ENCODE assay signal across 6 cellular contexts in genomic region chr22:20131856-20132685, GRCh38. TPM values are rescaled to one million over a fixed set of nuclear protein-coding genes. Genes with fewer than 3 reads are reported as not detected.
DNase-seq lines count a peak whose midpoint lies in the region; ATAC-seq, FAIRE-seq and TF ChIP-seq lines count a peak whose summit lies in the region.

No MANE protein-coding gene starts in this region.

- H3K27ac Mint-ChIP-seq in natural killer cell, result no peak overlapping the region

- POLR2A ChIA-PET in K562 (lab: Yijun Ruan, JAX), result no interaction called here

- peaks cover 12% of the 10 kb centered on the region; the same call in 2 of the 3 replicates for H3K36me3 ChIP-seq in K562 (ENCODE audit: control insufficient read depth, insufficient read depth, low read length)

- BruUV-seq in K562 (replicated peaks; lab: Mats Ljungman, UMichigan), result no TSS peak

- WGBS in K562 (ENCODE audit: insufficient coverage, low coverage, missing lambda C conversion rate), result 3% methylated on average over 73 of the region's 73 CpGs

- peaks cover 0 to 28% of the 10 kb centered on the region in 2 donors for H3K4me1 Mint-ChIP-seq in natural killer cell

- H3K79me2 ChIP-seq in K562 (ENCODE audit: control insufficient read depth, insufficient read depth, low read length), result peaks cover 21% of the 10 kb centered on the region

- peak overlapping the region; percentile 74 for H3K4me3 Mint-ChIP-seq in natural killer cell

- peak overlapping the region; percentile 75 for H3K4me2 ChIP-seq in K562 (ENCODE audit: insufficient read depth, low read length)

- H3K27ac ChIP-seq in K562 (ENCODE audit: extremely low read depth, low read depth, low read length), result no peak overlapping the region

- H3K27me3 Mint-ChIP-seq in natural killer cell (ENCODE audit: low read depth in 2 of 2), result no peaks in the 10 kb centered on the region

- peak overlapping the region; percentile 54 for H2AFZ ChIP-seq in K562 (ENCODE audit: low read depth, low read length)

- no peak for TF ChIP-seq RAD21 in K562 (CRISPR knock-in tag; conservative IDR thresholded peaks at IDR 0.05 in 1 of 2, IDR thresholded peaks at IDR 0.05 in 1 of 2)

- H3K9me3 Mint-ChIP-seq in natural killer cell, result no peaks in the 10 kb centered on the region

- peaks cover 74% of the 10 kb centered on the region for H4K20me1 ChIP-seq in K562 (replicated peaks; ENCODE audit: control insufficient read depth, insufficient read depth, low read length)

- peaks cover 9% of the 10 kb centered on the region for H3K9me1 ChIP-seq in K562 (ENCODE audit: control insufficient read depth, insufficient read depth, low read length)

- intact Hi-C loops in Right ventricle myocardium inferior (cut with DNase I) (loop anchor here (5.0 kb wide), 1 partner anchor 110 kb away; the partner anchor contains the start of gene TANGO2), cardiac septum (cut with DNase I) (loop anchor here (2.0 kb wide), 1 partner anchor 115 kb away; the partner anchor contains the start of gene ARVCF), K562 (cut with micrococcal nuclease) (no loop called here), natural killer cell (cut with micrococcal nuclease) (loop anchor here (2.0 kb wide), 1 partner anchor 15 kb away; the partner anchor contains the start of genes RANBP1 and TRMT2A)

- TF ChIP-seq EP300 in K562 (IDR thresholded peaks at IDR 0.05; ENCODE audit: low read length), result no peak

- peak overlapping the region; percentile 62 for H3K4me3 ChIP-seq in K562

- H3K9ac ChIP-seq in K562 (ENCODE audit: insufficient read depth in 1 of 2, low read depth in 2 of 2, low read length in 2 of 2), result peak overlapping the region; percentile 38 to 92

- no peak for TF ChIP-seq CTCF in K562 (IDR thresholded peaks at IDR 0.05 in 2 of 3, conservative IDR thresholded peaks at IDR 0.05 in 1 of 3; ENCODE audit: insufficient read depth in 2 of 3, low read depth in 1 of 3, low read length in 3 of 3)
- TF ChIP-seq CTCF in natural killer cell (IDR thresholded peaks at IDR 0.05), result no peak

- H3K4me1 ChIP-seq in K562 (replicated peaks in 1 of 2; ENCODE audit: control insufficient read depth in 2 of 2, insufficient read depth in 2 of 2, low read length in 2 of 2), result peaks cover 11 to 84% of the 10 kb centered on the region in 2 experiments

- in situ Hi-C loops in K562 (cut with MboI), result no loop called here

- H3K27me3 ChIP-seq in K562 (ENCODE audit: control insufficient read depth in 2 of 2, insufficient read depth in 2 of 2, low read length in 2 of 2), result no peaks in the 10 kb centered on the region

- ATAC-seq in Right ventricle myocardium inferior (no peak), K562 (0 out of 3 replicates have a peak, but pooled peaks have one; percentile 0), natural killer cell (peak; percentile 2 to 23 (median 22)), HG02884 (IDR thresholded peaks at IDR 0.05; ENCODE audit: unreplicated experiment) (no peak), HG03095 (IDR thresholded peaks at IDR 0.05; ENCODE audit: unreplicated experiment) (no peak)

- no peak for TF ChIP-seq POLR2A in K562 (conservative IDR thresholded peaks at IDR 0.05)

- FAIRE-seq in K562 (lab: Jason Lieb, UNC), result no peak

- no peaks in the 10 kb centered on the region for H3K36me3 Mint-ChIP-seq in natural killer cell

- CTCF ChIA-PET in K562 (lab: Yijun Ruan, JAX; ENCODE audit: low intra/inter-chr PET ratio), result interaction anchor here (5.8 kb wide), 1 partner anchor 161 kb away, joined by 80 read pairs; no protein-coding TSS in a partner anchor

- H3K9me3 ChIP-seq in K562 (replicated peaks; ENCODE audit: control insufficient read depth, insufficient read depth, low read depth, low read length), result no peaks in the 10 kb centered on the region

- DNase-seq in Right ventricle myocardium inferior (ENCODE audit: missing footprints) (peak; percentile 84), cardiac septum (ENCODE audit: low spot score) (no peak), K562 (ENCODE audit: extremely low read depth in 1 of 4, low spot score in 3 of 4) (peak; percentile 59 to 88 (median 76)), natural killer cell (no peak)

RNA-seq across cellular contexts. Expression of gene ZDHHC8, which starts 0.5 kb away (rescaled TPM):
- total RNA-seq in Right ventricle myocardium inferior (44.4 TPM), cardiac septum (43.4 TPM), K562 (2014; rRNA removed) (16.4 and 27.9 TPM in 2 replicates), K562 (2014; rRNA removed; fragmentation: Illumina TruSeq; extraction: Trizol) (4.5 and 7.5 TPM in 2 replicates), K562 (2015; rRNA removed; fragmentation: Illumina TruSeq; extraction: Trizol) (9.8 and 11.3 TPM in 2 replicates), K562 (2021) (99.5 and 109 TPM in 2 replicates), natural killer cell (10 to 100 TPM; 64.0 to 75.6 (median 65.3) TPM)
- 77.3 and 229 TPM in 2 replicates for total RNA-seq in K562 (2011; cell fraction: chromatin; rRNA removed; ENCODE audit: low replicate concordance)
- 110 and 113 TPM in 2 replicates for total RNA-seq in K562 (2011; cell fraction: nucleolus; rRNA removed)
- total RNA-seq in K562 (2011; cell fraction: nucleoplasm; rRNA removed), result 89.5 and 103 TPM in 2 replicates
- polyA plus RNA-seq in K562 (2011; rRNA removed) (21.3 and 39.4 TPM in 2 replicates), K562 (2014; fragmentation: Illumina TruSeq; extraction: Trizol) (34.6 and 58.2 TPM in 2 replicates), K562 (2014; fragmentation: Nextera tagmentation; extraction: Ambion mirVana) (under 1 TPM; 0.04 to 0.15 TPM), K562 (2014; rRNA removed) (74.5 and 108 TPM in 2 replicates)
- 30.5 and 34.1 TPM in 2 replicates for polyA plus RNA-seq in K562 (2011; cell fraction: cytosol; rRNA removed)
- 388 and 500 TPM in 2 replicates for polyA plus RNA-seq in K562 (2011; cell fraction: nucleus; rRNA removed)
- polyA plus RNA-seq in K562 (2012), result 47.3 and 69.3 TPM in 2 replicates
- polyA minus RNA-seq in K562 (2011; rRNA and poly(A)+ RNA removed), result 5.1 and 6.4 TPM in 2 replicates
- polyA minus RNA-seq in K562 (2011; cell fraction: cytosol; rRNA and poly(A)+ RNA removed), result 26.3 and 42.5 TPM in 2 replicates
- polyA minus RNA-seq in K562 (2011; cell fraction: nucleus; rRNA and poly(A)+ RNA removed), result 38.9 and 55.3 TPM in 2 replicates

RNA-seq across cellular contexts. Expression of gene TRMT2A, which starts 15.0 kb away (rescaled TPM):
- total RNA-seq in Right ventricle myocardium inferior, result 24.5 TPM
- 24.0 TPM for total RNA-seq in cardiac septum
- total RNA-seq in K562 (2011; cell fraction: chromatin; rRNA removed; ENCODE audit: low replicate concordance), result 249 and 785 TPM in 2 replicates
- total RNA-seq in K562 (2011; cell fraction: nucleolus; rRNA removed), result 623 and 778 TPM in 2 replicates
- 344 and 378 TPM in 2 replicates for total RNA-seq in K562 (2011; cell fraction: nucleoplasm; rRNA removed)
- 203 and 254 TPM in 2 replicates for total RNA-seq in K562 (2014; rRNA removed)
- 31.5 and 47.4 TPM in 2 replicates for total RNA-seq in K562 (2014; rRNA removed; fragmentation: Illumina TruSeq; extraction: Trizol)
- total RNA-seq in K562 (2015; rRNA removed; fragmentation: Illumina TruSeq; extraction: Trizol), result 151 and 170 TPM in 2 replicates
- total RNA-seq in K562 (2021), result 222 and 242 TPM in 2 replicates
- polyA plus RNA-seq in K562 (2011; rRNA removed), result 102 and 189 TPM in 2 replicates
- 155 and 253 TPM in 2 replicates for polyA plus RNA-seq in K562 (2011; cell fraction: cytosol; rRNA removed)
- 1,476 and 1,701 TPM in 2 replicates for polyA plus RNA-seq in K562 (2011; cell fraction: nucleus; rRNA removed)
- polyA plus RNA-seq in K562 (2012), result 173 and 189 TPM in 2 replicates
- polyA plus RNA-seq in K562 (2014; fragmentation: Illumina TruSeq; extraction: Trizol), result 140 and 177 TPM in 2 replicates
- polyA plus RNA-seq in K562 (2014; fragmentation: Nextera tagmentation; extraction: Ambion mirVana), result 1 to 10 TPM; 1.6 to 6.6 TPM
- 258 and 265 TPM in 2 replicates for polyA plus RNA-seq in K562 (2014; rRNA removed)
- 57.9 and 72.9 TPM in 2 replicates for polyA minus RNA-seq in K562 (2011; rRNA and poly(A)+ RNA removed)
- 87.3 and 128 TPM in 2 replicates for polyA minus RNA-seq in K562 (2011; cell fraction: cytosol; rRNA and poly(A)+ RNA removed)
- 286 and 369 TPM in 2 replicates for polyA minus RNA-seq in K562 (2011; cell fraction: nucleus; rRNA and poly(A)+ RNA removed)
- total RNA-seq in natural killer cell, result 100 to 1,000 TPM in 1 of 3 donors, 10 to 100 TPM in 2; 86.4 to 104 (median 86.5) TPM

RNA-seq across cellular contexts. Expression of gene RANBP1, which starts 16.2 kb away (rescaled TPM):
- 42.7 TPM for total RNA-seq in Right ventricle myocardium inferior
- total RNA-seq in cardiac septum, result 45.9 TPM
- 525 and 801 TPM in 2 replicates for total RNA-seq in K562 (2011; cell fraction: chromatin; rRNA removed; ENCODE audit: low replicate concordance)
- 523 and 591 TPM in 2 replicates for total RNA-seq in K562 (2011; cell fraction: nucleolus; rRNA removed)
- 545 and 554 TPM in 2 replicates for total RNA-seq in K562 (2011; cell fraction: nucleoplasm; rRNA removed)
- total RNA-seq in K562 (2014; rRNA removed), result 2,045 and 2,260 TPM in 2 replicates
- total RNA-seq in K562 (2014; rRNA removed; fragmentation: Illumina TruSeq; extraction: Trizol), result 1,191 and 1,409 TPM in 2 replicates
- total RNA-seq in K562 (2015; rRNA removed; fragmentation: Illumina TruSeq; extraction: Trizol), result 1,591 and 1,659 TPM in 2 replicates
- total RNA-seq in K562 (2021), result 1,289 and 1,311 TPM in 2 replicates
- 1,082 and 1,351 TPM in 2 replicates for polyA plus RNA-seq in K562 (2011; rRNA removed)
- polyA plus RNA-seq in K562 (2011; cell fraction: cytosol; rRNA removed), result 950 and 1,655 TPM in 2 replicates
- 1,008 and 1,512 TPM in 2 replicates for polyA plus RNA-seq in K562 (2011; cell fraction: nucleus; rRNA removed)
- 795 and 1,074 TPM in 2 replicates for polyA plus RNA-seq in K562 (2012)
- polyA plus RNA-seq in K562 (2014; fragmentation: Illumina TruSeq; extraction: Trizol), result 1,518 and 1,621 TPM in 2 replicates
- 100 to 1,000 TPM; 162 to 207 TPM for polyA plus RNA-seq in K562 (2014; fragmentation: Nextera tagmentation; extraction: Ambion mirVana)
- 2,237 and 2,891 TPM in 2 replicates for polyA plus RNA-seq in K562 (2014; rRNA removed)
- polyA minus RNA-seq in K562 (2011; rRNA and poly(A)+ RNA removed), result 896 and 959 TPM in 2 replicates
- polyA minus RNA-seq in K562 (2011; cell fraction: cytosol; rRNA and poly(A)+ RNA removed), result 618 and 835 TPM in 2 replicates
- polyA minus RNA-seq in K562 (2011; cell fraction: nucleus; rRNA and poly(A)+ RNA removed), result 183 and 414 TPM in 2 replicates
- 10 to 100 TPM; 54.0 to 61.0 (median 56.3) TPM for total RNA-seq in natural killer cell

RNA-seq across cellular contexts. Expression of gene CCDC188, which starts 18.8 kb away (rescaled TPM):
- total RNA-seq in Right ventricle myocardium inferior (0.32 TPM), cardiac septum (0.67 TPM), K562 (2014; rRNA removed) (not detected in 2 replicates), K562 (2014; rRNA removed; fragmentation: Illumina TruSeq; extraction: Trizol) (not detected in 2 replicates), K562 (2015; rRNA removed; fragmentation: Illumina TruSeq; extraction: Trizol) (not detected in 2 replicates), K562 (2021) (not detected in 2 replicates), natural killer cell (under 1 TPM in 1 of 3 donors, not detected in 2; 0.64 TPM)
- not detected in 2 replicates for total RNA-seq in K562 (2011; cell fraction: chromatin; rRNA removed; ENCODE audit: low replicate concordance)
- not detected in 2 replicates for total RNA-seq in K562 (2011; cell fraction: nucleolus; rRNA removed)
- not detected in 2 replicates for total RNA-seq in K562 (2011; cell fraction: nucleoplasm; rRNA removed)
- polyA plus RNA-seq in K562 (2011; rRNA removed) (not detected in 2 replicates), K562 (2014; fragmentation: Illumina TruSeq; extraction: Trizol) (not detected in 2 replicates), K562 (2014; fragmentation: Nextera tagmentation; extraction: Ambion mirVana) (not detected), K562 (2014; rRNA removed) (not detected in 2 replicates)
- polyA plus RNA-seq in K562 (2011; cell fraction: cytosol; rRNA removed), result not detected in 2 replicates
- not detected in 2 replicates for polyA plus RNA-seq in K562 (2011; cell fraction: nucleus; rRNA removed)
- polyA plus RNA-seq in K562 (2012), result 0.26 TPM in 1 of 2 replicates, not detected in the other
- not detected in 2 replicates for polyA minus RNA-seq in K562 (2011; rRNA and poly(A)+ RNA removed)
- not detected in 2 replicates for polyA minus RNA-seq in K562 (2011; cell fraction: cytosol; rRNA and poly(A)+ RNA removed)
- not detected in 2 replicates for polyA minus RNA-seq in K562 (2011; cell fraction: nucleus; rRNA and poly(A)+ RNA removed)

RNA-seq across cellular contexts. Expression of gene DGCR8, which starts 52.0 kb away (rescaled TPM):
- total RNA-seq in Right ventricle myocardium inferior (18.0 TPM), cardiac septum (19.1 TPM), K562 (2014; rRNA removed) (107 and 108 TPM in 2 replicates), K562 (2014; rRNA removed; fragmentation: Illumina TruSeq; extraction: Trizol) (43.7 and 49.4 TPM in 2 replicates), K562 (2015; rRNA removed; fragmentation: Illumina TruSeq; extraction: Trizol) (80.1 and 81.2 TPM in 2 replicates), K562 (2021) (116 and 119 TPM in 2 replicates), natural killer cell (10 to 100 TPM; 45.3 to 64.7 (median 64.0) TPM)
- 638 and 1,105 TPM in 2 replicates for total RNA-seq in K562 (2011; cell fraction: chromatin; rRNA removed; ENCODE audit: low replicate concordance)
- 550 and 577 TPM in 2 replicates for total RNA-seq in K562 (2011; cell fraction: nucleolus; rRNA removed)
- 502 and 511 TPM in 2 replicates for total RNA-seq in K562 (2011; cell fraction: nucleoplasm; rRNA removed)
- polyA plus RNA-seq in K562 (2011; rRNA removed) (81.8 and 155 TPM in 2 replicates), K562 (2014; fragmentation: Illumina TruSeq; extraction: Trizol) (70.4 and 75.0 TPM in 2 replicates), K562 (2014; fragmentation: Nextera tagmentation; extraction: Ambion mirVana) (1 to 10 TPM; 5.9 to 7.7 TPM), K562 (2014; rRNA removed) (135 and 144 TPM in 2 replicates)
- 51.2 and 92.7 TPM in 2 replicates for polyA plus RNA-seq in K562 (2011; cell fraction: cytosol; rRNA removed)
- 1,167 and 1,418 TPM in 2 replicates for polyA plus RNA-seq in K562 (2011; cell fraction: nucleus; rRNA removed)
- polyA plus RNA-seq in K562 (2012), result 76.7 and 85.3 TPM in 2 replicates
- polyA minus RNA-seq in K562 (2011; rRNA and poly(A)+ RNA removed), result 62.1 and 82.0 TPM in 2 replicates
- polyA minus RNA-seq in K562 (2011; cell fraction: cytosol; rRNA and poly(A)+ RNA removed), result 35.2 and 46.4 TPM in 2 replicates
- polyA minus RNA-seq in K562 (2011; cell fraction: nucleus; rRNA and poly(A)+ RNA removed), result 210 and 349 TPM in 2 replicates

Comparison
In these comparisons a context has a peak if more than half of its experiments do, and no peak if none do; other contexts are left out.
1. DNase-seq: peak in Right ventricle myocardium inferior (single experiment) and K562 (4 of 4); none in cardiac septum (single experiment) and natural killer cell (single experiment).
2. ATAC-seq: peak in K562 (single experiment) and natural killer cell (3 of 3); none in Right ventricle myocardium inferior (single experiment), HG02884 (single experiment) and HG03095 (single experiment).
3. RNA of gene RANBP1, which starts 16.2 kb away (total RNA-seq): 523 to 2,260 TPM in K562; 54.0 to 61.0 TPM in natural killer cell, 45.9 TPM in cardiac septum (single experiment) and 42.7 TPM in Right ventricle myocardium inferior (single experiment); every median in the first group is over 4 times any median in the second.